In the genomic region with DNA sequence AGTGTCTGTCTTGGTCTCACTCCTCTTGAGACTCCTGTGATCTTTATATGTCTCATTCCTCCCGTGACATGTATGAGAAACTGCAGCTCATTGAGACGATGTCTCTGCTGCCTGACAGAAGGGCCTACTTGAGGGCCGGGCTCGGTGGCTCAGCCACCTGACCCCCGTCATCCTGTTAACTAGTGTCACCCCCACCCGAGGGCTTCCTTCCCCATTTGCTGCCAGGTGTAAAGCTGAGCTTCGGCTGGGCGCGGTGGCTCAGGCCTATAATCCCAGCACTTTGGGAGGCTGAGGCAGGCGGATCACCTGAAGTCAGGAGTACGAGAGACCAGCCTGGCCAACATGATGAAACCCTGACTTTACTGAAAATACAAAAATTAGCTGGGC, we compare ENCODE assay signal across 1 cellular context.
TF ChIP-seq lines count a peak whose summit lies in the region.

No MANE protein-coding gene starts in this region.

TF ChIP-seq in WTC11, 78 proteins besides CTCF, POLR2A, EP300 and RAD21 (continued from another document):
- no peak for TF ChIP-seq ZNF423 (CRISPR knock-in tag; IDR thresholded peaks at IDR 0.05)
